11 cellular contexts compared by ENCODE assay signal in the genomic region with DNA sequence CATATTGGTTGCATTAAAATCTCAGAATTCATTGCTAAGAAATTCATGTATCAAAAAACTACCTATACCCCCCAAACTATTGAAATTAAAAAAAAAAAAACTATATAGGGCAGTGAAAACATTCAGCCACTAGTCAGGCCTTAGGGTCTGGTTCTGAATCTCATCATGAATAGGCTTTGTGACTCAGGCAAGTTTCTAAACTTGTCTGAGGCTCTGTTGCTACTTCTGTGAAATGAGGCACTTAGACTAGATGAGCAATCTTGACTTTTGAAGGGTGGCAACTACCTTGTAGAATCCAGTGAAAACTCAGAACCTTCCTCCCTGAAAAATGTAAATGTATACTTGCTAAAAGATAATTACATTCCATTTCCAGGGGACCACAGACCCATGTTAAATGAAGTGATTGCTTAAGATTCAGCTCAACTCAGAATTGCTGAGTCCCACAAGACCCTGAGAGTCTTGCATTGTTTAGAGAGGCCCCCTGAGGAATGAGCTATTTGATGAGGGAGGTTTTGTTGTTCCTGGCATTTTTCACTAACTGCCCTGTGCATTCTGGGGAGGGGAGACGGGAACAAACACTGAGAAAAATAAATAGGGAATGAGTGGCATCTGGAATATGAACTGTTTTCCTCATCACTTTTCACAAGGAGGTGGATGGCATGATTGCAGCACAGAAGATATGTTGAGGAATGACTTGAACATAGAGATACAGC. TPM values are rescaled to one million over a fixed set of nuclear protein-coding genes. Genes with fewer than 3 reads are reported as not detected.
DNase-seq lines count a peak whose midpoint lies in the region; ATAC-seq and TF ChIP-seq lines count a peak whose summit lies in the region.
"Had no signal": no experiment of that assay in that cellular context is flagged by ENCODE, and none has a peak within 500 bp of the region (broad histone marks: within the 10 kb centered on the region; RNA-seq: fewer than 3 reads in every experiment).

No MANE protein-coding gene starts in this region.

- no peaks in the 10 kb centered on the region for H3K9me3 Mint-ChIP-seq in activated naive CD4-positive, alpha-beta T cell treated with anti-CD3 and anti-CD28 coated beads, Interleukin-2, amount 50 U/mL, for 72 hours
- H3K9me3 Mint-ChIP-seq in type B pancreatic cell, result no peaks in the 10 kb centered on the region

- no peaks in the 10 kb centered on the region for H3K27me3 Mint-ChIP-seq in type B pancreatic cell

- H3K4me1 Mint-ChIP-seq in type B pancreatic cell (ENCODE audit: unreplicated experiment), result peaks cover 69% of the 10 kb centered on the region

- peak overlapping the region; percentile 42 for H3K4me3 Mint-ChIP-seq in type B pancreatic cell

- no peaks in the 10 kb centered on the region for H3K36me3 Mint-ChIP-seq in activated naive CD4-positive, alpha-beta T cell treated with anti-CD3 and anti-CD28 coated beads, Interleukin-2, amount 50 U/mL, for 72 hours
- peaks cover 25% of the 10 kb centered on the region for H3K36me3 Mint-ChIP-seq in type B pancreatic cell

- no peak overlapping the region for H3K27ac Mint-ChIP-seq in activated naive CD4-positive, alpha-beta T cell treated with anti-CD3 and anti-CD28 coated beads, Interleukin-2, amount 50 U/mL, for 72 hours
- H3K27ac Mint-ChIP-seq in type B pancreatic cell, result peak overlapping the region; percentile 94

- ATAC-seq in activated naive CD4-positive, alpha-beta T cell treated with anti-CD3 and anti-CD28 coated beads, Interleukin-2, amount 50 U/mL, for 72 hours, result peak; percentile 65 to 85
- ATAC-seq in GM18519 (IDR thresholded peaks at IDR 0.05; ENCODE audit: low FRiP score, unreplicated experiment), result no peak

- no peak for TF ChIP-seq CTCF in type B pancreatic cell (conservative IDR thresholded peaks at IDR 0.05)

- no peak for DNase-seq in activated naive CD4-positive, alpha-beta T cell treated with anti-CD3 and anti-CD28 coated beads, Interleukin-2, amount 50 U/mL, for 72 hours (ENCODE audit: low spot score in 2 of 2)
- no peak for DNase-seq in activated naive CD4-positive, alpha-beta T cell treated with anti-CD3 and anti-CD28 coated beads, Interleukin-2, amount 50 U/mL, for 16 hours
- DNase-seq in astrocyte of the hippocampus (ENCODE audit: low read depth, low spot score) (peak; percentile 81), islet precursor cell (peak; percentile 60), type B pancreatic cell (ENCODE audit: extremely low spot score, unreplicated experiment) (no peak), SIG-M5 (lab: John Stamatoyannopoulos, UW) (no peak)
- no peak for DNase-seq in NK-92 treated with Interleukin-12 subunit alpha and Interleukin-12 subunit beta, amount 100 ng/mL, for 24 hours (lab: John Stamatoyannopoulos, UW)
- DNase-seq: activated gamma-delta T cell, NCI-H2081 treated with DMSO at 0.1 percent for 48 hours, pancreas had no signal

RNA-seq across cellular contexts. Expression of a gene that starts 29.5 kb away (rescaled TPM):
- 1 to 10 TPM; 1.0 to 4.7 TPM for total RNA-seq in activated naive CD4-positive, alpha-beta T cell treated with anti-CD3 and anti-CD28 coated beads, Interleukin-2, amount 50 U/mL, for 72 hours
- total RNA-seq in type B pancreatic cell (ENCODE audit: low replicate concordance), result 83.1 and 102 TPM in 2 replicates

Comparison
In these comparisons a context has a peak if more than half of its experiments do, and no peak if none do; other contexts are left out.
1. DNase-seq: peak in astrocyte of the hippocampus (single experiment) and islet precursor cell (single experiment); none in activated naive CD4-positive, alpha-beta T cell treated with anti-CD3 and anti-CD28 coated beads, Interleukin-2, amount 50 U/mL, for 72 hours (0 of 2), activated naive CD4-positive, alpha-beta T cell treated with anti-CD3 and anti-CD28 coated beads, Interleukin-2, amount 50 U/mL, for 16 hours (single experiment), type B pancreatic cell (single experiment), SIG-M5 (single experiment) and NK-92 treated with Interleukin-12 subunit alpha and Interleukin-12 subunit beta, amount 100 ng/mL, for 24 hours (single experiment).
2. RNA of a gene that starts 29.5 kb away (total RNA-seq): 83.1 to 102 TPM in type B pancreatic cell; 1.0 to 4.7 TPM in activated naive CD4-positive, alpha-beta T cell treated with anti-CD3 and anti-CD28 coated beads, Interleukin-2, amount 50 U/mL, for 72 hours; every median in the first group is over 10 times any median in the second.